Comparison of ENCODE assay signal across 1 cellular context in genomic region chr4:182208651-182209050, GRCh38.
TF ChIP-seq lines count a peak whose summit lies in the region.

No MANE protein-coding gene starts in this region.

TF ChIP-seq in IMR-90, 13 proteins besides CTCF, POLR2A, EP300 and RAD21 (continued from another document):
- TF ChIP-seq USF2 (IDR thresholded peaks at IDR 0.05; ENCODE audit: low read depth, low read length) (no peak), MAFK (IDR thresholded peaks at IDR 0.05; ENCODE audit: low read depth, low read length) (no peak), BHLHE40 (IDR thresholded peaks at IDR 0.05; ENCODE audit: low read depth, low read length) (no peak), MAZ (IDR thresholded peaks at IDR 0.05; ENCODE audit: borderline replicate concordance, low read depth, low read length) (no peak), RFX5 (IDR thresholded peaks at IDR 0.05; ENCODE audit: low read depth, low read length) (no peak), CHD1 (IDR thresholded peaks at IDR 0.05; ENCODE audit: low read depth, low read length) (no peak), MXI1 (IDR thresholded peaks at IDR 0.05; ENCODE audit: borderline replicate concordance, low read depth, low read length) (no peak)
